In the genomic region with DNA sequence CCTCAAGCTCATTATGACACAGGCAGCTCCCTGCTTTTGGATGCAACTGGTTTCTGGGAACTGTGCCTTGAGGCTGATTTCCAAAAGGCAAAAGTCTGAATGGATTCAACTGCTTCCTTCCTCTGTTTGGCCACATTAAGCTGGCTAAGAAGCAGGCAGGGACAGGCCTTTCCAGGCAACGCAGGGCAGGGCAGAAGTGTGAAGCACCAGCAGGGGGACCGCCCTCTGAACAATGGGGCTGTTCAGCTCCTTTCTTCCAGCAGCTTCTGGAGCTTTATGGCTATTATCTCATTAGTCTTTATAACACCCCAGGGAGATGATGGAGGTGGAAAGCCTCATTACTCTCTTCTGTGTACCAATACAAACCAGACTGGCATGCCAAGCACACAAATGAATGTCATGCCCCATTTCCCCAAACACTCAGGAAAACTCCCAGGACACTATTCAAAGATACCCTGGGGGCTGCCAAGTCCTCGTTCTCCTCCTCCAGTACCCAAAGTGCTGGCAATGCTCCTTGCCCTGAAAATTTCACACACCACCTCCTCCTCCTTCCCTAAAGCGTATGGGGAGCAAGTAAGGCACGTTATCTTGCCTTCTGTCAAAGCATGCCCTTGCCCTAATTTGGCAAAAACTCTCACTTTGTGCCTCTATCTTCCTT, we compare ENCODE assay signal across 10 cellular contexts. TPM values are rescaled to one million over a fixed set of nuclear protein-coding genes. Genes with fewer than 3 reads are reported as not detected.
A peak's percentile ranks its signal among the peaks of the same experiment; 100 is the strongest.
DNase-seq lines count a peak whose midpoint lies in the region; ATAC-seq and TF ChIP-seq lines count a peak whose summit lies in the region.
"Had no signal": no experiment of that assay in that cellular context is flagged by ENCODE, and none has a peak within 500 bp of the region (broad histone marks: within the 10 kb centered on the region; RNA-seq: fewer than 3 reads in every experiment).

No MANE protein-coding gene starts in this region.

- TF ChIP-seq CTCF in prostate gland (IDR thresholded peaks at IDR 0.05) (peak in 2 of 4 experiments; percentile 31 to 54), colonic mucosa (IDR thresholded peaks at IDR 0.05) (no peak)

- intact Hi-C loops in head of caudate nucleus (cut with DNase I) (loop anchor here (5.0 kb wide), 1 partner anchor 140 kb away; no protein-coding TSS in a partner anchor), prostate gland (cut with DNase I) (loop anchor here (5.0 to 10.0 kb wide), 3 partner anchors 88 to 278 kb away; no protein-coding TSS in a partner anchor), colonic mucosa (cut with DNase I) (loop anchor here (2.0 kb wide), 1 partner anchor 202 kb away; no protein-coding TSS in a partner anchor)

- no peaks in the 10 kb centered on the region for H3K4me1 ChIP-seq in prostate gland (replicated peaks)
- no peaks in the 10 kb centered on the region for H3K4me1 ChIP-seq in colonic mucosa

- H3K36me3 ChIP-seq in prostate gland, result peaks cover 4 to 7% of the 10 kb centered on the region in 2 donors
- H3K36me3 ChIP-seq in colonic mucosa, result peaks cover 6% of the 10 kb centered on the region

- WGBS in prostate gland, result 20% methylated on average over 5 of the region's 5 CpGs

- peak overlapping the region in 1 of 2 donors; percentile 21 for H3K9ac ChIP-seq in colonic mucosa (ENCODE audit: low read depth in 2 of 2, low read length in 2 of 2)

- ATAC-seq in GM19035 (IDR thresholded peaks at IDR 0.05; ENCODE audit: unreplicated experiment) (no peak), HG03175 (IDR thresholded peaks at IDR 0.05; ENCODE audit: unreplicated experiment) (no peak)

- no peak for TF ChIP-seq POLR2A in prostate gland (IDR thresholded peaks at IDR 0.05)

- H3K4me3 ChIP-seq in prostate gland (no peak overlapping the region), colonic mucosa (no peak overlapping the region)

- H3K27me3 ChIP-seq in prostate gland (replicated peaks; ENCODE audit: insufficient read depth), result no peaks in the 10 kb centered on the region
- H3K27me3 ChIP-seq in colonic mucosa, result no peaks in the 10 kb centered on the region
- H3K27me3 ChIP-seq: neutrophil had no signal

- no peaks in the 10 kb centered on the region for H3K9me3 ChIP-seq in prostate gland
- no peaks in the 10 kb centered on the region for H3K9me3 ChIP-seq in colonic mucosa
- H3K9me3 ChIP-seq: neutrophil had no signal

- H3K27ac ChIP-seq in prostate gland, result peak overlapping the region; percentile 50 to 62
- H3K27ac ChIP-seq in colonic mucosa, result no peak overlapping the region
- H3K27ac ChIP-seq: neutrophil had no signal

- DNase-seq in GM04503 (ENCODE audit: low read depth), result peak; percentile 10
- DNase-seq in RPMI7951 (ENCODE audit: low read depth), result peak; percentile 3
- peak in 39 of 42 donors; percentile 13 to 84 (median 56) for DNase-seq in head of caudate nucleus
- peak; percentile 65 for DNase-seq in prostate gland (ENCODE audit: low spot score)
- DNase-seq in colonic mucosa, result no peak
- DNase-seq in germinal center (ENCODE audit: low spot score), result no peak
- DNase-seq: activated T-cell treated with anti-CD3 and anti-CD28 coated beads, Interleukin-2, amount 50 U/mL, for 72 hours had no signal

RNA-seq across cellular contexts. Expression of a gene that starts 21.3 kb away (rescaled TPM):
- total RNA-seq in RPMI7951 (2014; rRNA removed; shearing (Covaris generic)), result 7.1 and 8.8 TPM in 2 replicates
- 10 to 100 TPM; 19.7 to 74.8 TPM for total RNA-seq in prostate gland
- 10 to 100 TPM; 14.3 to 22.2 TPM for total RNA-seq in colonic mucosa

RNA-seq across cellular contexts. Expression of a gene that starts 21.8 kb away (rescaled TPM):
- 26.7 and 41.8 TPM in 2 replicates for total RNA-seq in RPMI7951 (2014; rRNA removed; shearing (Covaris generic))
- total RNA-seq in prostate gland, result 100 to 1,000 TPM in 1 of 2 donors, 10 to 100 TPM in 1; 58.7 to 113 TPM
- 10 to 100 TPM; 63.0 to 66.6 TPM for total RNA-seq in colonic mucosa

Comparison
In these comparisons a context has a peak if more than half of its experiments do, and no peak if none do; other contexts are left out.
1. DNase-seq: peak in GM04503 (single experiment), RPMI7951 (single experiment), head of caudate nucleus (39 of 42) and prostate gland (single experiment); none in colonic mucosa (single experiment) and germinal center (single experiment).